10 cellular contexts compared by ENCODE assay signal in the genomic region with DNA sequence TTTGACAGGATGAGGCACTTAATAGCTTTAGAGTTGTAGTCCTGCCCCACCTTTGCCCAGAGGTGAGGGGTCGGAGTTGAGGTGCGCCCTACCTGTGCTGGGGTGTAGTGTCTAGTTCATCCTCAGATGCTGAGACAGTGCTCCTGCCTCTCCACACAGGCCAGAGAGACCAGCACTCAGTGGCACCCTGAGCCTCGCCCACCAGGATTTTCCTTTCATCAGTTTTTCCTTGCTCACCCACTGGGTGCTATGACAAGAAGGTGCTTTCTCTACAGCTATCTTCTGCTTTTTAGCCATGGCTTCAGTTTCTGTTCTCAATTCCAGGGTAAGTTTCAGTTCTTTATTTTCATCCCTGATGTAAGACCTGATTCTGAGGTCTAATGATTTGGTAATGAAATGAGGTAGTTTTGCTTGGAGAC. TPM values are rescaled to one million over a fixed set of nuclear protein-coding genes. Genes with fewer than 3 reads are reported as not detected.
DNase-seq lines count a peak whose midpoint lies in the region; ATAC-seq and TF ChIP-seq lines count a peak whose summit lies in the region.
"Had no signal": no experiment of that assay in that cellular context is flagged by ENCODE, and none has a peak within 500 bp of the region (broad histone marks: within the 10 kb centered on the region; RNA-seq: fewer than 3 reads in every experiment).

No MANE protein-coding gene starts in this region.

- ATAC-seq in HG02870 (IDR thresholded peaks at IDR 0.05; ENCODE audit: unreplicated experiment) (peak; percentile 72), body of pancreas (no peak)
- ATAC-seq in stimulated activated naive B cell treated with anti-CD40 and anti-IgM and Interleukin-4, amounts not matched to agents 10 μg/mL and 1 μg/mL and 100 μg/mL, for 72 hours (replicated peaks): peak; percentile 78 to 82

- H3K27ac Mint-ChIP-seq in activated naive CD4-positive, alpha-beta T cell treated with anti-CD3 and anti-CD28 coated beads for 36 hours: peak overlapping the region; percentile 43
- peak overlapping the region; percentile 92 for H3K27ac Mint-ChIP-seq in stimulated activated naive B cell treated with anti-CD40 and anti-IgM and Interleukin-4, amounts not matched to agents 10 μg/mL and 1 μg/mL and 100 μg/mL, for 72 hours

- 78 to 84% methylated on average over 3 of the region's 3 CpGs for WGBS in body of pancreas, 2 donors

- H3K27ac ChIP-seq in body of pancreas: no peak overlapping the region
- H3K27ac ChIP-seq: esophagus squamous epithelium, SK-N-MC had no signal

- no peak overlapping the region for H3K4me3 Mint-ChIP-seq in activated naive CD4-positive, alpha-beta T cell treated with anti-CD3 and anti-CD28 coated beads for 36 hours
- peak overlapping the region; percentile 50 to 84 for H3K4me3 Mint-ChIP-seq in stimulated activated naive B cell treated with anti-CD40 and anti-IgM and Interleukin-4, amounts not matched to agents 10 μg/mL and 1 μg/mL and 100 μg/mL, for 72 hours

- no peak for TF ChIP-seq CTCF in body of pancreas (IDR thresholded peaks at IDR 0.05)

- H3K9me3 Mint-ChIP-seq in activated naive CD4-positive, alpha-beta T cell treated with anti-CD3 and anti-CD28 coated beads for 36 hours: no peaks in the 10 kb centered on the region
- H3K9me3 Mint-ChIP-seq in stimulated activated naive B cell treated with anti-CD40 and anti-IgM and Interleukin-4, amounts not matched to agents 10 μg/mL and 1 μg/mL and 100 μg/mL, for 72 hours: no peaks in the 10 kb centered on the region

- H3K4me1 ChIP-seq in body of pancreas: no peaks in the 10 kb centered on the region
- H3K4me1 ChIP-seq: esophagus squamous epithelium had no signal

- H3K9me3 ChIP-seq in body of pancreas: no peaks in the 10 kb centered on the region
- H3K9me3 ChIP-seq: esophagus squamous epithelium had no signal

- H3K4me3 ChIP-seq in body of pancreas: no peak overlapping the region
- H3K4me3 ChIP-seq: esophagus squamous epithelium, SK-N-MC had no signal

- CTCF ChIA-PET in activated naive CD4-positive, alpha-beta T cell treated with anti-CD3 and anti-CD28 coated beads for 36 hours (lab: Charles Lee): no interaction called here

- no peaks in the 10 kb centered on the region for H3K36me3 Mint-ChIP-seq in activated naive CD4-positive, alpha-beta T cell treated with anti-CD3 and anti-CD28 coated beads for 36 hours (ENCODE audit: low read depth)
- peaks cover 4 to 9% of the 10 kb centered on the region in 2 donors for H3K36me3 Mint-ChIP-seq in stimulated activated naive B cell treated with anti-CD40 and anti-IgM and Interleukin-4, amounts not matched to agents 10 μg/mL and 1 μg/mL and 100 μg/mL, for 72 hours

- peak; percentile 48 for DNase-seq in activated naive CD4-positive, alpha-beta T cell treated with anti-CD3 and anti-CD28 coated beads for 36 hours
- DNase-seq in activated naive CD4-positive, alpha-beta T cell (lab: John Stamatoyannopoulos, UW): no peak
- DNase-seq in SIG-M5 (lab: John Stamatoyannopoulos, UW) (peak; percentile 98), AG20443 (ENCODE audit: low spot score) (no peak), NCI-H2227 (lab: John Stamatoyannopoulos, UW; ENCODE audit: unreplicated experiment) (no peak), body of pancreas (no peak)
- peak; percentile 82 for DNase-seq in stimulated activated naive B cell treated with anti-CD40 and anti-IgM and Interleukin-4, amounts not matched to agents 10 μg/mL and 1 μg/mL and 100 μg/mL, for 72 hours
- DNase-seq: esophagus squamous epithelium had no signal

- no peak for TF ChIP-seq POLR2A in body of pancreas (IDR thresholded peaks at IDR 0.05)

- H3K36me3 ChIP-seq in body of pancreas (replicated peaks in 1 of 2; ENCODE audit: insufficient read depth in 1 of 2, low read depth in 2 of 2): no peaks in the 10 kb centered on the region
- H3K36me3 ChIP-seq: esophagus squamous epithelium had no signal

- H3K4me1 Mint-ChIP-seq in activated naive CD4-positive, alpha-beta T cell treated with anti-CD3 and anti-CD28 coated beads for 36 hours (ENCODE audit: low read depth): peaks cover 16% of the 10 kb centered on the region
- peaks cover 49 to 81% of the 10 kb centered on the region in 2 donors for H3K4me1 Mint-ChIP-seq in stimulated activated naive B cell treated with anti-CD40 and anti-IgM and Interleukin-4, amounts not matched to agents 10 μg/mL and 1 μg/mL and 100 μg/mL, for 72 hours

- intact Hi-C loops in activated naive CD4-positive, alpha-beta T cell treated with anti-CD3 and anti-CD28 coated beads for 36 hours (cut with micrococcal nuclease): no loop called here
- intact Hi-C loops in body of pancreas (cut with DNase I): no loop called here

- H3K27me3 ChIP-seq in body of pancreas: no peaks in the 10 kb centered on the region
- H3K27me3 ChIP-seq: esophagus squamous epithelium had no signal

- H3K27me3 Mint-ChIP-seq in activated naive CD4-positive, alpha-beta T cell treated with anti-CD3 and anti-CD28 coated beads for 36 hours (ENCODE audit: low read depth): no peaks in the 10 kb centered on the region
- no peaks in the 10 kb centered on the region for H3K27me3 Mint-ChIP-seq in stimulated activated naive B cell treated with anti-CD40 and anti-IgM and Interleukin-4, amounts not matched to agents 10 μg/mL and 1 μg/mL and 100 μg/mL, for 72 hours

RNA-seq across cellular contexts. Expression of a gene that starts 16.8 kb away (rescaled TPM):
- total RNA-seq in activated naive CD4-positive, alpha-beta T cell treated with anti-CD3 and anti-CD28 coated beads for 36 hours: 10 to 100 TPM; 18.5 to 19.2 TPM
- 10 to 100 TPM; 20.0 to 21.4 TPM for total RNA-seq in body of pancreas

Comparison
In these comparisons a context has a peak if more than half of its experiments do, and no peak if none do; other contexts are left out.
1. DNase-seq: peak in activated naive CD4-positive, alpha-beta T cell treated with anti-CD3 and anti-CD28 coated beads for 36 hours (single experiment), SIG-M5 (single experiment) and stimulated activated naive B cell treated with anti-CD40 and anti-IgM and Interleukin-4, amounts not matched to agents 10 μg/mL and 1 μg/mL and 100 μg/mL, for 72 hours (single experiment); none in activated naive CD4-positive, alpha-beta T cell (0 of 4), AG20443 (single experiment), NCI-H2227 (single experiment) and body of pancreas (0 of 4).